ENCODE assay signal across 15 cellular contexts in the genomic region with DNA sequence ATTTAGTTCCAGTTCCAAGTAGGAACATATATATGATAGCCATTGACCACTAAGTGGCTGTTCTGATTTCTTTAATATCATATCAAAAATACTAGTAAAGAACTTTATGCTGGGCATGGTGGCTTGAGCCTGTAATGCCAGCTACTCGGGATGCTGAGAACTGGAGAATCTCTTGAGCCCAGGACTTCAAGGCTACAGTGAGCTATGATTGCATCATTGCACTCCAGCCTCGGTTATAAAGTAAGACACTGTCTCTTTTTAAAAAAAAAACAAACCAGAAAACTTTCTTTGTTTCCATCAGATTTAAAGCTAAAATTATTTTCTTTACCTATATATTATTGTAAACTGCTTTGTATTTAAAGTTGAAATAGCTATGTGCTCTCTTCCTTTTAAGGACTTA.
DNase-seq lines count a peak whose midpoint lies in the region; ATAC-seq, FAIRE-seq and TF ChIP-seq lines count a peak whose summit lies in the region.
"Had no signal": no experiment of that assay in that cellular context is flagged by ENCODE, and none has a peak within 500 bp of the region (broad histone marks: within the 10 kb centered on the region; RNA-seq: fewer than 3 reads in every experiment).

No MANE protein-coding gene starts in this region.

- no peaks in the 10 kb centered on the region for H4K20me1 ChIP-seq in K562 (replicated peaks; ENCODE audit: control insufficient read depth, insufficient read depth, low read length)
- H4K20me1 ChIP-seq: BLaER1 had no signal

- H3K36me3 ChIP-seq in SK-N-MC (ENCODE audit: insufficient read depth, low read length) (peaks cover 44% of the 10 kb centered on the region), K562 (ENCODE audit: control insufficient read depth, insufficient read depth, low read length) (peaks cover 41% of the 10 kb centered on the region)

- in situ Hi-C loops in K562 (cut with MboI) = no loop called here

- H3K27me3 ChIP-seq in K562 (ENCODE audit: control insufficient read depth in 2 of 2, insufficient read depth in 2 of 2, low read length in 2 of 2) = no peaks in the 10 kb centered on the region
- H3K27me3 ChIP-seq: BLaER1 had no signal

- H3K4me3 ChIP-seq in AG10803 (ENCODE audit: low read length) (no peak overlapping the region), SK-N-MC (no peak overlapping the region), K562 (no peak overlapping the region)
- H3K4me3 ChIP-seq: A549, BLaER1 had no signal

- no peaks in the 10 kb centered on the region for H3K79me2 ChIP-seq in K562 (ENCODE audit: control insufficient read depth, insufficient read depth, low read length)

- TF ChIP-seq POLR2A in K562 (conservative IDR thresholded peaks at IDR 0.05) = no peak
- TF ChIP-seq POLR2A in GM18505 (IDR thresholded peaks at IDR 0.05; ENCODE audit: borderline replicate concordance, extremely low read depth, insufficient read depth, insufficient read length) = no peak

- H3K27ac ChIP-seq in SK-N-MC (0 out of 2 replicates have a peak overlapping the region, but pooled peaks have one; percentile 22), K562 (ENCODE audit: extremely low read depth, low read depth, low read length) (no peak overlapping the region)
- H3K27ac ChIP-seq: A549, BLaER1 had no signal

- no peak overlapping the region for H3K9ac ChIP-seq in SK-N-MC (ENCODE audit: insufficient read length)
- H3K9ac ChIP-seq in K562 (ENCODE audit: insufficient read depth in 1 of 2, low read depth in 2 of 2, low read length in 2 of 2) = no peak overlapping the region
- H3K9ac ChIP-seq: BLaER1 had no signal

- no peak overlapping the region for H2AFZ ChIP-seq in K562 (ENCODE audit: low read depth, low read length)

- DNase-seq in AG10803 (ENCODE audit: low read depth) (peak; percentile 2), SK-N-MC (ENCODE audit: low read depth, low spot score) (no peak), K562 (ENCODE audit: extremely low read depth in 1 of 4, low spot score in 3 of 4) (no peak), iris pigment epithelial cell (ENCODE audit: low read depth) (peak; percentile 39), T1000 (lab: John Stamatoyannopoulos, UW) (no peak)
- no peak for DNase-seq in activated CD8-positive, alpha-beta memory T cell treated with anti-CD3 and anti-CD28 coated beads, Interleukin-2, amount 50 U/mL, for 48 hours
- DNase-seq: CD8-positive, alpha-beta memory T cell; DMS53; GF-D8 had no signal

- ATAC-seq in K562 (peak; percentile 58), GM18505 (IDR thresholded peaks at IDR 0.05; ENCODE audit: unreplicated experiment) (no peak)
- ATAC-seq: A549, HCT116 had no signal

- no peak for FAIRE-seq in K562 (lab: Jason Lieb, UNC)
- FAIRE-seq: A549, H54, HTR-8/SVneo had no signal

- CTCF ChIA-PET in K562 (lab: Yijun Ruan, JAX; ENCODE audit: low intra/inter-chr PET ratio) = no interaction called here

- WGBS in K562 (ENCODE audit: insufficient coverage, low coverage, missing lambda C conversion rate) = 90% methylated on average over 2 of the region's 2 CpGs

- no peaks in the 10 kb centered on the region for H3K9me1 ChIP-seq in K562 (ENCODE audit: control insufficient read depth, insufficient read depth, low read length)

- BruUV-seq in K562 (replicated peaks; lab: Mats Ljungman, UMichigan) = no TSS peak

- POLR2A ChIA-PET in K562 (lab: Yijun Ruan, JAX) = no interaction called here

- no peak overlapping the region for H3K4me2 ChIP-seq in K562 (ENCODE audit: insufficient read depth, low read length)
- H3K4me2 ChIP-seq: A549, BLaER1 had no signal

- TF ChIP-seq EP300 in K562 (IDR thresholded peaks at IDR 0.05; ENCODE audit: low read length) = no peak

- H3K4me1 ChIP-seq in K562 (replicated peaks in 1 of 2; ENCODE audit: control insufficient read depth in 2 of 2, insufficient read depth in 2 of 2, low read length in 2 of 2) = no peaks in the 10 kb centered on the region
- H3K4me1 ChIP-seq: A549 had no signal

- TF ChIP-seq CTCF in AG10803 (conservative IDR thresholded peaks at IDR 0.05; ENCODE audit: low read length) (no peak), K562 (IDR thresholded peaks at IDR 0.05 in 2 of 3, conservative IDR thresholded peaks at IDR 0.05 in 1 of 3; ENCODE audit: insufficient read depth in 2 of 3, low read depth in 1 of 3, low read length in 3 of 3) (no peak)

- TF ChIP-seq RAD21 in K562 (CRISPR knock-in tag; conservative IDR thresholded peaks at IDR 0.05 in 1 of 2, IDR thresholded peaks at IDR 0.05 in 1 of 2) = no peak

- intact Hi-C loops in K562 (cut with micrococcal nuclease) = no loop called here

- H3K9me3 ChIP-seq in SK-N-MC (ENCODE audit: low read depth, low read length) = no peaks in the 10 kb centered on the region
- no peaks in the 10 kb centered on the region for H3K9me3 ChIP-seq in K562 (replicated peaks; ENCODE audit: control insufficient read depth, insufficient read depth, low read depth, low read length)
- H3K9me3 ChIP-seq: A549, BLaER1 had no signal

TF ChIP-seq in K562, 482 proteins besides CTCF, POLR2A, EP300 and RAD21 (continues in another document):
- TF ChIP-seq NR2C1 (IDR thresholded peaks at IDR 0.05) = no peak
- no peak for TF ChIP-seq NR2C1 (tag; IDR thresholded peaks at IDR 0.05)
- no peak for TF ChIP-seq POLR2AphosphoS2 (IDR thresholded peaks at IDR 0.05; ENCODE audit: low read length)
- TF ChIP-seq MBD2 (IDR thresholded peaks at IDR 0.05; ENCODE audit: borderline replicate concordance, low read depth) = no peak
- TF ChIP-seq ZNF780A (CRISPR knock-in tag; IDR thresholded peaks at IDR 0.05) = no peak
- TF ChIP-seq CEBPG (CRISPR knock-in tag; IDR thresholded peaks at IDR 0.05) = no peak
- TF ChIP-seq CEBPG (tag; conservative IDR thresholded peaks at IDR 0.05 in 1 of 2, IDR thresholded peaks at IDR 0.05 in 1 of 2) = peak; percentile 63 to 71; a peak in 3 of 4 replicates
- no peak for TF ChIP-seq FUS (optimal IDR thresholded peaks at IDR 0.05; ENCODE audit: low read depth, low read length)
- TF ChIP-seq CEBPB (tag; IDR thresholded peaks at IDR 0.05) = peak; percentile 34; the same call in 1 of the 2 replicates
- no peak for TF ChIP-seq RBM39 (optimal IDR thresholded peaks at IDR 0.05; ENCODE audit: low read depth, low read length)
- no peak for TF ChIP-seq THRAP3 (IDR thresholded peaks at IDR 0.05; ENCODE audit: borderline replicate concordance)
- TF ChIP-seq, protein P1, sequence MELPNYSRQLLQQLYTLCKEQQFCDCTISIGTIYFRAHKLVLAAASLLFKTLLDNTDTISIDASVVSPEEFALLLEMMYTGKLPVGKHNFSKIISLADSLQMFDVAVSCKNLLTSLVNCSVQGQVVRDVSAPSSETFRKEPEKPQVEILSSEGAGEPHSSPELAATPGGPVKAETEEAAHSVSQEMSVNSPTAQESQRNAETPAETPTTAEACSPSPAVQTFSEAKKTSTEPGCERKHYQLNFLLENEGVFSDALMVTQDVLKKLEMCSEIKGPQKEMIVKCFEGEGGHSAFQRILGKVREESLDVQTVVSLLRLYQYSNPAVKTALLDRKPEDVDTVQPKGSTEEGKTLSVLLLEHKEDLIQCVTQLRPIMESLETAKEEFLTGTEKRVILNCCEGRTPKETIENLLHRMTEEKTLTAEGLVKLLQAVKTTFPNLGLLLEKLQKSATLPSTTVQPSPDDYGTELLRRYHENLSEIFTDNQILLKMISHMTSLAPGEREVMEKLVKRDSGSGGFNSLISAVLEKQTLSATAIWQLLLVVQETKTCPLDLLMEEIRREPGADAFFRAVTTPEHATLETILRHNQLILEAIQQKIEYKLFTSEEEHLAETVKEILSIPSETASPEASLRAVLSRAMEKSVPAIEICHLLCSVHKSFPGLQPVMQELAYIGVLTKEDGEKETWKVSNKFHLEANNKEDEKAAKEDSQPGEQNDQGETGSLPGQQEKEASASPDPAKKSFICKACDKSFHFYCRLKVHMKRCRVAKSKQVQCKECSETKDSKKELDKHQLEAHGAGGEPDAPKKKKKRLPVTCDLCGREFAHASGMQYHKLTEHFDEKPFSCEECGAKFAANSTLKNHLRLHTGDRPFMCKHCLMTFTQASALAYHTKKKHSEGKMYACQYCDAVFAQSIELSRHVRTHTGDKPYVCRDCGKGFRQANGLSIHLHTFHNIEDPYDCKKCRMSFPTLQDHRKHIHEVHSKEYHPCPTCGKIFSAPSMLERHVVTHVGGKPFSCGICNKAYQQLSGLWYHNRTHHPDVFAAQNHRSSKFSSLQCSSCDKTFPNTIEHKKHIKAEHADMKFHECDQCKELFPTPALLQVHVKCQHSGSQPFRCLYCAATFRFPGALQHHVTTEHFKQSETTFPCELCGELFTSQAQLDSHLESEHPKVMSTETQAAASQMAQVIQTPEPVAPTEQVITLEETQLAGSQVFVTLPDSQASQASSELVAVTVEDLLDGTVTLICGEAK (IDR thresholded peaks at IDR 0.05) = no peak
- TF ChIP-seq, protein P1 (CRISPR knock-in tag; IDR thresholded peaks at IDR 0.05) = no peak
- TF ChIP-seq ZNF764 (CRISPR knock-in tag; IDR thresholded peaks at IDR 0.05; ENCODE audit: low read depth) = no peak

Comparison
In these comparisons a context has a peak if more than half of its experiments do, and no peak if none do; other contexts are left out.
1. DNase-seq: peak in AG10803 (single experiment) and iris pigment epithelial cell (single experiment); none in SK-N-MC (single experiment), K562 (0 of 4), T1000 (single experiment) and activated CD8-positive, alpha-beta memory T cell treated with anti-CD3 and anti-CD28 coated beads, Interleukin-2, amount 50 U/mL, for 48 hours (single experiment).